ENCODE assay signal across 8 cellular contexts in the genomic region with DNA sequence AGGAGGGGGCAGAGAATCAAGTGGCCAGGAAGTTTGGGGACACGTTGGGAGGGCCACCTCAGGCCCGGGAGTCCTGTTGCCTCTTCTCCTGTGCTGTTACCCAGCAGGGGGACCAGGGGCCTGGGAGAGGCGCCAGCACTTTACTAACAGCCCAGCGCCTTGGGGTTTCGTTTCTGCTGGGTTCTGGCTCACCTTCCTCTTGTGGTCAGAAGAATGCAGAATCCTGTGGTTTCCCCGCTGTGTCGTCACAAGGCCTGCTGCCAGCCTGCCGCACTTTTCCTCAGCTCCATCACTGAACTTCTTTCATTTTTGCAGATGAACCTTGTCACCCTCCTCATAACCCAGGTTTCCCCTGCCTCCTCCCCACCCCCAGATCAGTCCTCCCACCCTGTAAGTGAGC.
DNase-seq lines count a peak whose midpoint lies in the region; ATAC-seq, FAIRE-seq and TF ChIP-seq lines count a peak whose summit lies in the region.

No MANE protein-coding gene starts in this region.

- H3K4me1 ChIP-seq in BLaER1 treated with 17β-estradiol and CSF1 and Interleukin-3, amounts not matched to agents 10 nM and 100 nM = peaks cover 38 to 63% (median 50%) of the 10 kb centered on the region in 10 experiments

- peaks cover 5% of the 10 kb centered on the region for H3K36me3 Mint-ChIP-seq in central memory CD8-positive, alpha-beta T cell (ENCODE audit: insufficient read depth)
- no peaks in the 10 kb centered on the region for H3K36me3 Mint-ChIP-seq in naive thymus-derived CD8-positive, alpha-beta T cell

- no peaks in the 10 kb centered on the region for H3K27me3 Mint-ChIP-seq in central memory CD8-positive, alpha-beta T cell
- H3K27me3 Mint-ChIP-seq in naive thymus-derived CD8-positive, alpha-beta T cell = no peaks in the 10 kb centered on the region

- H3K4me3 ChIP-seq in BLaER1 treated with 17β-estradiol and CSF1 and Interleukin-3, amounts not matched to agents 10 nM and 100 nM = peak overlapping the region in 2 of 10 experiments; percentile 34 to 37; a peak in 4 of 20 replicates
- H3K4me3 ChIP-seq in coronary artery = no peak overlapping the region

- H3K27me3 ChIP-seq in BLaER1 treated with 17β-estradiol and CSF1 and Interleukin-3, amounts not matched to agents 10 nM and 100 nM = no peaks in the 10 kb centered on the region

- FAIRE-seq in HTR-8/SVneo (lab: Jason Lieb, UNC) = no peak

- peaks cover 0 to 15% (median 11%) of the 10 kb centered on the region in 11 experiments; a peak in 18 of 22 replicates for H3K9me3 ChIP-seq in BLaER1 treated with 17β-estradiol and CSF1 and Interleukin-3, amounts not matched to agents 10 nM and 100 nM (replicated peaks in 1 of 11)

- no peak for TF ChIP-seq CTCF in coronary artery (IDR thresholded peaks at IDR 0.05)

- peaks cover 0 to 6% (median 0%) of the 10 kb centered on the region in 11 experiments; a peak in 1 of 22 replicates for H3K36me3 ChIP-seq in BLaER1 treated with 17β-estradiol and CSF1 and Interleukin-3, amounts not matched to agents 10 nM and 100 nM

- H3K9me3 Mint-ChIP-seq in central memory CD8-positive, alpha-beta T cell = no peaks in the 10 kb centered on the region
- peaks cover 0 to 3% (median 0%) of the 10 kb centered on the region in 9 donors for H3K9me3 Mint-ChIP-seq in naive thymus-derived CD8-positive, alpha-beta T cell

- peak overlapping the region; percentile 14 to 80 (median 59); a peak in 20 of 22 replicates for H3K27ac ChIP-seq in BLaER1 treated with 17β-estradiol and CSF1 and Interleukin-3, amounts not matched to agents 10 nM and 100 nM
- no peak overlapping the region for H3K27ac ChIP-seq in coronary artery

- ATAC-seq in GM19455 (IDR thresholded peaks at IDR 0.05; ENCODE audit: unreplicated experiment) = peak; percentile 49
- ATAC-seq in activated CD4-positive, CD25-positive, alpha-beta regulatory T cell treated with anti-CD3 and anti-CD28 coated beads, Interleukin-2, amount 50 U/mL, for 24 hours = peak; percentile 55 to 56
- ATAC-seq in central memory CD8-positive, alpha-beta T cell (replicated peaks; ENCODE audit: extremely low read depth, poor library complexity, severe bottlenecking) = peak; percentile 67
- peak; percentile 52 to 60 for ATAC-seq in naive thymus-derived CD8-positive, alpha-beta T cell

- H4K20me1 ChIP-seq in BLaER1 treated with 17β-estradiol and CSF1 and Interleukin-3, amounts not matched to agents 10 nM and 100 nM = peaks cover 0 to 5% (median 0%) of the 10 kb centered on the region in 11 experiments; a peak in 2 of 22 replicates

- POLR2A ChIA-PET in naive thymus-derived CD8-positive, alpha-beta T cell (lab: Charles Lee) = interaction anchor here (1.2 kb wide), 1 partner anchor 13 kb away, joined by 3 read pairs; no protein-coding TSS in a partner anchor

- H3K9ac ChIP-seq in BLaER1 treated with 17β-estradiol and CSF1 and Interleukin-3, amounts not matched to agents 10 nM and 100 nM = peak overlapping the region; percentile 21 to 60 (median 50); a peak in 19 of 22 replicates

- H3K4me2 ChIP-seq in BLaER1 treated with 17β-estradiol and CSF1 and Interleukin-3, amounts not matched to agents 10 nM and 100 nM = peak overlapping the region; percentile 63 to 95 (median 83)

- H3K27ac Mint-ChIP-seq in central memory CD8-positive, alpha-beta T cell (ENCODE audit: low read depth) = peak overlapping the region; percentile 78
- H3K27ac Mint-ChIP-seq in naive thymus-derived CD8-positive, alpha-beta T cell = peak overlapping the region; percentile 69 to 93 (median 90)

- DNase-seq in HTR-8/SVneo (ENCODE audit: insufficient read length, low spot score) = peak; percentile 80
- peak; percentile 32 to 59 for DNase-seq in central memory CD8-positive, alpha-beta T cell (ENCODE audit: low spot score in 2 of 2)
- DNase-seq in naive thymus-derived CD8-positive, alpha-beta T cell = peak; percentile 21 to 73 (median 56)
- peak; percentile 92 for DNase-seq in stromal cell of bone marrow (ENCODE audit: low read depth)
- no peak for DNase-seq in coronary artery (ENCODE audit: low spot score)

- H3K4me3 Mint-ChIP-seq in central memory CD8-positive, alpha-beta T cell = peak overlapping the region; percentile 53
- H3K4me3 Mint-ChIP-seq in naive thymus-derived CD8-positive, alpha-beta T cell = peak overlapping the region; percentile 21 to 76 (median 59)

- H3K4me1 Mint-ChIP-seq in central memory CD8-positive, alpha-beta T cell = peaks cover 40% of the 10 kb centered on the region
- peaks cover 11 to 47% (median 35%) of the 10 kb centered on the region in 4 donors for H3K4me1 Mint-ChIP-seq in naive thymus-derived CD8-positive, alpha-beta T cell

Comparison
In these comparisons a context has a peak if more than half of its experiments do, and no peak if none do; other contexts are left out.
1. H3K27ac ChIP-seq: peak in BLaER1 treated with 17β-estradiol and CSF1 and Interleukin-3, amounts not matched to agents 10 nM and 100 nM (11 of 11); none in coronary artery (0 of 2).
2. Peak in every context shown above with its lines, with median percentiles within 50 percentile points of each other: ATAC-seq.